Comparison of ENCODE assay signal across 20 cellular contexts in genomic region chr14:60067911-60068310, GRCh38.
"Had no signal": no experiment of that assay in that cellular context is flagged by ENCODE, and none has a peak within 500 bp of the region (broad histone marks: within the 10 kb centered on the region; RNA-seq: fewer than 3 reads in every experiment).

No MANE protein-coding gene starts in this region.

- H3K4me1 ChIP-seq: SJSA1 had no signal

- H3K4me3 ChIP-seq: K562, SJSA1, SK-N-MC had no signal

- H3K4me1 Mint-ChIP-seq: IgD-negative memory B cell had no signal

- H3K27ac ChIP-seq: KMS-11, SJSA1, SK-N-MC had no signal

- H3K4me3 Mint-ChIP-seq: IgD-negative memory B cell had no signal

- H3K27ac Mint-ChIP-seq: IgD-negative memory B cell had no signal

- H3K4me2 ChIP-seq: KMS-11 had no signal

- H3K36me3 ChIP-seq: SJSA1 had no signal

- H3K27me3 Mint-ChIP-seq: IgD-negative memory B cell had no signal

- H3K9me3 Mint-ChIP-seq: IgD-negative memory B cell had no signal

- H3K9me3 ChIP-seq: SJSA1 had no signal

- H3K27me3 ChIP-seq: SJSA1 had no signal

- DNase-seq: Kasumi-1, MM.1S, NCI-H1048, NCI-H1105, NCI-H1417, NCI-H1436 treated with DMSO at 0.1 percent for 48 hours, NCI-H1694, NCI-H187 treated with DMSO at 0.1 percent for 48 hours, NCI-H2081, NCI-H2227 treated with DMSO at 0.1 percent for 48 hours, NCI-H524, NCI-H82, Right ventricle myocardium superior, RPMI8226, SIG-M5 had no signal

- H3K9ac ChIP-seq: KMS-11 had no signal
